ENCODE assay signal across 11 cellular contexts in genomic region chr14:104223101-104223809, GRCh38.
DNase-seq lines count a peak whose midpoint lies in the region; ATAC-seq, FAIRE-seq and TF ChIP-seq lines count a peak whose summit lies in the region.
"Had no signal": no experiment of that assay in that cellular context is flagged by ENCODE, and none has a peak within 500 bp of the region (broad histone marks: within the 10 kb centered on the region; RNA-seq: fewer than 3 reads in every experiment).

No MANE protein-coding gene starts in this region.

- ATAC-seq in activated naive CD4-positive, alpha-beta T cell treated with anti-CD3 and anti-CD28 coated beads, Interleukin-2, amount 50 U/mL, for 72 hours: no peak
- ATAC-seq in HG02884 (IDR thresholded peaks at IDR 0.05; ENCODE audit: unreplicated experiment): no peak

- peak; percentile 13 for TF ChIP-seq RAD21 in SK-N-SH (IDR thresholded peaks at IDR 0.05; ENCODE audit: low read length)

- H4K20me1 ChIP-seq in SK-N-SH (ENCODE audit: insufficient read depth): no peaks in the 10 kb centered on the region

- DNase-seq in activated naive CD4-positive, alpha-beta T cell treated with anti-CD3 and anti-CD28 coated beads, Interleukin-2, amount 50 U/mL, for 16 hours: peak; percentile 6
- no peak for DNase-seq in activated naive CD4-positive, alpha-beta T cell treated with anti-CD3 and anti-CD28 coated beads, Interleukin-2, amount 50 U/mL, for 72 hours (ENCODE audit: low spot score in 2 of 2)
- DNase-seq in SK-N-SH (peak; percentile 91), kidney (peak; percentile 78), transverse colon (peak; percentile 38), HTR-8/SVneo (ENCODE audit: insufficient read length, low spot score) (no peak), lower leg skin (ENCODE audit: low spot score in 2 of 2) (no peak)
- DNase-seq: activated T-cell treated with anti-CD3 and anti-CD28 coated beads for 4 hours, NCI-H2081 treated with DMSO at 0.1 percent for 48 hours had no signal

- no peaks in the 10 kb centered on the region for H3K27me3 ChIP-seq in SK-N-SH (ENCODE audit: insufficient read depth)
- no peaks in the 10 kb centered on the region for H3K27me3 ChIP-seq in transverse colon

- TF ChIP-seq EP300 in SK-N-SH (IDR thresholded peaks at IDR 0.05; ENCODE audit: borderline replicate concordance in 1 of 2, low read depth in 1 of 2, low read length in 1 of 2) (peak in 1 of 2 experiments; percentile 51; a peak in 1 of 4 replicates), transverse colon (IDR thresholded peaks at IDR 0.05; ENCODE audit: low read depth) (no peak)

- no peak overlapping the region for H2AFZ ChIP-seq in SK-N-SH (ENCODE audit: low read depth)

- H3K79me2 ChIP-seq in SK-N-SH (ENCODE audit: insufficient read depth): no peaks in the 10 kb centered on the region

- H3K9me2 ChIP-seq in SK-N-SH: no peaks in the 10 kb centered on the region

- peak overlapping the region; percentile 36 to 100; a peak in 3 of 4 replicates for H3K27ac ChIP-seq in SK-N-SH (ENCODE audit: low read depth in 2 of 2, low read length in 1 of 2)
- H3K27ac ChIP-seq in kidney (ENCODE audit: low read depth in 2 of 2, low read length in 2 of 2): no peak overlapping the region
- H3K27ac ChIP-seq in transverse colon: peak overlapping the region in 3 of 4 donors; percentile 79 to 97 (median 91)

- H3K4me2 ChIP-seq in SK-N-SH: no peak overlapping the region

- peaks cover 0 to 6% of the 10 kb centered on the region in 2 donors for H3K9me3 Mint-ChIP-seq in activated naive CD4-positive, alpha-beta T cell treated with anti-CD3 and anti-CD28 coated beads, Interleukin-2, amount 50 U/mL, for 72 hours

- no peaks in the 10 kb centered on the region for H3K36me3 ChIP-seq in SK-N-SH (replicated peaks in 1 of 2; ENCODE audit: control insufficient read depth in 1 of 2, insufficient read depth in 2 of 2, low read length in 1 of 2)
- H3K36me3 ChIP-seq in kidney (ENCODE audit: control insufficient read depth in 1 of 2, insufficient read depth in 2 of 2, low read length in 2 of 2): no peaks in the 10 kb centered on the region
- no peaks in the 10 kb centered on the region for H3K36me3 ChIP-seq in transverse colon

- no peak for TF ChIP-seq CTCF in SK-N-SH (IDR thresholded peaks at IDR 0.05)
- TF ChIP-seq CTCF in kidney (IDR thresholded peaks at IDR 0.05; ENCODE audit: borderline replicate concordance, extremely low read depth, insufficient read depth): no peak
- no peak for TF ChIP-seq CTCF in transverse colon (IDR thresholded peaks at IDR 0.05)
- TF ChIP-seq CTCF in lower leg skin (IDR thresholded peaks at IDR 0.05): no peak

- intact Hi-C loops in kidney (cut with DNase I): no loop called here
- intact Hi-C loops in transverse colon (cut with DNase I; ENCODE audit: low total_unique reads): loop anchor here (5.0 kb wide), 1 partner anchor 1861 kb away; the partner anchor contains the start of genes CINP and TECPR2
- intact Hi-C loops in lower leg skin (cut with DNase I; ENCODE audit: low total_unique reads): no loop called here

- TF ChIP-seq POLR2A in transverse colon (IDR thresholded peaks at IDR 0.05) (no peak), lower leg skin (IDR thresholded peaks at IDR 0.05) (no peak)

- in situ Hi-C loops in transverse colon (cut with MboI; ENCODE audit: low pct_ligation_motif_present in 1 of 4, low pct_unique_long_range_greater_than_20kb in 1 of 4, low sequenced_read_pairs in 3 of 4): no loop called here

- no peak overlapping the region for H3K27ac Mint-ChIP-seq in activated naive CD4-positive, alpha-beta T cell treated with anti-CD3 and anti-CD28 coated beads, Interleukin-2, amount 50 U/mL, for 72 hours

- POLR2A ChIA-PET in SK-N-SH (lab: Yijun Ruan, JAX): interaction anchor here (0.7 to 3.6 kb wide), 12 partner anchors 21 to 341 kb away, joined by 3 to 23 read pairs (median 4); no protein-coding TSS in a partner anchor

- H3K9me3 ChIP-seq in SK-N-SH: no peaks in the 10 kb centered on the region
- peaks cover 0 to 4% of the 10 kb centered on the region in 2 donors for H3K9me3 ChIP-seq in kidney (ENCODE audit: control insufficient read depth in 1 of 2, low read length in 2 of 2)
- no peaks in the 10 kb centered on the region for H3K9me3 ChIP-seq in transverse colon

- H3K9ac ChIP-seq in SK-N-SH (no peak overlapping the region), kidney (ENCODE audit: low read length in 2 of 2) (no peak overlapping the region)

- CTCF ChIA-PET in SK-N-SH (lab: Yijun Ruan, JAX): interaction anchor here (0.8 to 4.6 kb wide), 34 partner anchors 10 to 417 kb away, joined by 3 to 48 read pairs (median 5); no protein-coding TSS in a partner anchor

- H3F3A ChIP-seq in SK-N-SH (replicated peaks; ENCODE audit: insufficient read depth): no peaks in the 10 kb centered on the region

- FAIRE-seq in kidney (lab: Jason Lieb, UNC): no peak
- no peak for FAIRE-seq in HTR-8/SVneo (lab: Jason Lieb, UNC)

- no peaks in the 10 kb centered on the region for H3K36me3 Mint-ChIP-seq in activated naive CD4-positive, alpha-beta T cell treated with anti-CD3 and anti-CD28 coated beads, Interleukin-2, amount 50 U/mL, for 72 hours

- WGBS in SK-N-SH (ENCODE audit: low lambda C conversion rate): 37% methylated on average over 15 of the region's 29 CpGs
- 50% methylated on average over 25 of the region's 29 CpGs; no CpG with 5 or more reads in 1 of the 2 donors for WGBS in transverse colon (ENCODE audit: low coverage in 1 of 2), 2 donors
- 33 to 36% methylated on average over 14 to 21 of the region's 29 CpGs for WGBS in lower leg skin, 2 donors

- H3K4me3 ChIP-seq in SK-N-SH (ENCODE audit: low read depth in 2 of 2, low read length in 1 of 2): peak overlapping the region in 1 of 2 experiments; percentile 39; a peak in 2 of 4 replicates
- peak overlapping the region in 1 of 2 donors; percentile 17 for H3K4me3 ChIP-seq in kidney (ENCODE audit: low read length in 2 of 2)
- H3K4me3 ChIP-seq in transverse colon: peak overlapping the region in 2 of 4 donors; percentile 23 to 41
- H3K4me3 ChIP-seq in lower leg skin (ENCODE audit: low read depth, poor library complexity, severe bottlenecking): no peak overlapping the region
- H3K4me3 ChIP-seq: skin epidermis had no signal

- peaks cover 0 to 59% of the 10 kb centered on the region in 2 experiments; a peak in 2 of 4 replicates for H3K4me1 ChIP-seq in SK-N-SH (ENCODE audit: control insufficient read depth in 1 of 2, insufficient read depth in 2 of 2, low read depth in 1 of 2, low read length in 1 of 2)
- H3K4me1 ChIP-seq in kidney (ENCODE audit: control insufficient read depth in 1 of 2, insufficient read depth in 1 of 2, low read depth in 1 of 2, low read length in 2 of 2): no peaks in the 10 kb centered on the region
- peaks cover 3 to 33% (median 22%) of the 10 kb centered on the region in 4 donors for H3K4me1 ChIP-seq in transverse colon

TF ChIP-seq in SK-N-SH, 30 proteins besides CTCF, POLR2A, EP300 and RAD21 (continues in another document):
- TF ChIP-seq FOSL2 (IDR thresholded peaks at IDR 0.05; ENCODE audit: borderline replicate concordance, low read depth) (no peak), TAF1 (IDR thresholded peaks at IDR 0.05; ENCODE audit: borderline replicate concordance, low read depth, low read length) (no peak), CHD2 (IDR thresholded peaks at IDR 0.05; ENCODE audit: low read length, partially characterized antibody) (peak; percentile 65), MXI1 (IDR thresholded peaks at IDR 0.05; ENCODE audit: low read depth, low read length) (peak; percentile 83), NRF1 (IDR thresholded peaks at IDR 0.05; ENCODE audit: low read depth, low read length) (peak; percentile 64; the same call in 1 of the 2 replicates), RCOR1 (IDR thresholded peaks at IDR 0.05; ENCODE audit: low read length) (peak; percentile 37; the same call in 1 of the 2 replicates), TEAD4 (IDR thresholded peaks at IDR 0.05; ENCODE audit: borderline replicate concordance, insufficient read depth) (no peak), GATA2 (CRISPR knock-in tag; IDR thresholded peaks at IDR 0.05) (no peak), RFX5 (IDR thresholded peaks at IDR 0.05; ENCODE audit: low read length) (0 out of 2 replicates have a peak, but pooled peaks have one; percentile 31)
- TF ChIP-seq, protein P1, sequence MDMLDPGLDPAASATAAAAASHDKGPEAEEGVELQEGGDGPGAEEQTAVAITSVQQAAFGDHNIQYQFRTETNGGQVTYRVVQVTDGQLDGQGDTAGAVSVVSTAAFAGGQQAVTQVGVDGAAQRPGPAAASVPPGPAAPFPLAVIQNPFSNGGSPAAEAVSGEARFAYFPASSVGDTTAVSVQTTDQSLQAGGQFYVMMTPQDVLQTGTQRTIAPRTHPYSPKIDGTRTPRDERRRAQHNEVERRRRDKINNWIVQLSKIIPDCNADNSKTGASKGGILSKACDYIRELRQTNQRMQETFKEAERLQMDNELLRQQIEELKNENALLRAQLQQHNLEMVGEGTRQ (IDR thresholded peaks at IDR 0.05; ENCODE audit: borderline replicate concordance, low read depth, low read length): no peak
- TF ChIP-seq, protein P2, sequence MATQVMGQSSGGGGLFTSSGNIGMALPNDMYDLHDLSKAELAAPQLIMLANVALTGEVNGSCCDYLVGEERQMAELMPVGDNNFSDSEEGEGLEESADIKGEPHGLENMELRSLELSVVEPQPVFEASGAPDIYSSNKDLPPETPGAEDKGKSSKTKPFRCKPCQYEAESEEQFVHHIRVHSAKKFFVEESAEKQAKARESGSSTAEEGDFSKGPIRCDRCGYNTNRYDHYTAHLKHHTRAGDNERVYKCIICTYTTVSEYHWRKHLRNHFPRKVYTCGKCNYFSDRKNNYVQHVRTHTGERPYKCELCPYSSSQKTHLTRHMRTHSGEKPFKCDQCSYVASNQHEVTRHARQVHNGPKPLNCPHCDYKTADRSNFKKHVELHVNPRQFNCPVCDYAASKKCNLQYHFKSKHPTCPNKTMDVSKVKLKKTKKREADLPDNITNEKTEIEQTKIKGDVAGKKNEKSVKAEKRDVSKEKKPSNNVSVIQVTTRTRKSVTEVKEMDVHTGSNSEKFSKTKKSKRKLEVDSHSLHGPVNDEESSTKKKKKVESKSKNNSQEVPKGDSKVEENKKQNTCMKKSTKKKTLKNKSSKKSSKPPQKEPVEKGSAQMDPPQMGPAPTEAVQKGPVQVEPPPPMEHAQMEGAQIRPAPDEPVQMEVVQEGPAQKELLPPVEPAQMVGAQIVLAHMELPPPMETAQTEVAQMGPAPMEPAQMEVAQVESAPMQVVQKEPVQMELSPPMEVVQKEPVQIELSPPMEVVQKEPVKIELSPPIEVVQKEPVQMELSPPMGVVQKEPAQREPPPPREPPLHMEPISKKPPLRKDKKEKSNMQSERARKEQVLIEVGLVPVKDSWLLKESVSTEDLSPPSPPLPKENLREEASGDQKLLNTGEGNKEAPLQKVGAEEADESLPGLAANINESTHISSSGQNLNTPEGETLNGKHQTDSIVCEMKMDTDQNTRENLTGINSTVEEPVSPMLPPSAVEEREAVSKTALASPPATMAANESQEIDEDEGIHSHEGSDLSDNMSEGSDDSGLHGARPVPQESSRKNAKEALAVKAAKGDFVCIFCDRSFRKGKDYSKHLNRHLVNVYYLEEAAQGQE (IDR thresholded peaks at IDR 0.05; ENCODE audit: low read depth, low read length): no peak

Comparison
In these comparisons a context has a peak if more than half of its experiments do, and no peak if none do; other contexts are left out.
1. DNase-seq: peak in activated naive CD4-positive, alpha-beta T cell treated with anti-CD3 and anti-CD28 coated beads, Interleukin-2, amount 50 U/mL, for 16 hours (single experiment), SK-N-SH (single experiment), kidney (single experiment) and transverse colon (single experiment); none in activated naive CD4-positive, alpha-beta T cell treated with anti-CD3 and anti-CD28 coated beads, Interleukin-2, amount 50 U/mL, for 72 hours (0 of 2), HTR-8/SVneo (single experiment) and lower leg skin (0 of 2).
2. H3K27ac ChIP-seq: peak in SK-N-SH (2 of 2) and transverse colon (3 of 4); none in kidney (0 of 2).